8 cellular contexts compared by ENCODE assay signal in the genomic region with DNA sequence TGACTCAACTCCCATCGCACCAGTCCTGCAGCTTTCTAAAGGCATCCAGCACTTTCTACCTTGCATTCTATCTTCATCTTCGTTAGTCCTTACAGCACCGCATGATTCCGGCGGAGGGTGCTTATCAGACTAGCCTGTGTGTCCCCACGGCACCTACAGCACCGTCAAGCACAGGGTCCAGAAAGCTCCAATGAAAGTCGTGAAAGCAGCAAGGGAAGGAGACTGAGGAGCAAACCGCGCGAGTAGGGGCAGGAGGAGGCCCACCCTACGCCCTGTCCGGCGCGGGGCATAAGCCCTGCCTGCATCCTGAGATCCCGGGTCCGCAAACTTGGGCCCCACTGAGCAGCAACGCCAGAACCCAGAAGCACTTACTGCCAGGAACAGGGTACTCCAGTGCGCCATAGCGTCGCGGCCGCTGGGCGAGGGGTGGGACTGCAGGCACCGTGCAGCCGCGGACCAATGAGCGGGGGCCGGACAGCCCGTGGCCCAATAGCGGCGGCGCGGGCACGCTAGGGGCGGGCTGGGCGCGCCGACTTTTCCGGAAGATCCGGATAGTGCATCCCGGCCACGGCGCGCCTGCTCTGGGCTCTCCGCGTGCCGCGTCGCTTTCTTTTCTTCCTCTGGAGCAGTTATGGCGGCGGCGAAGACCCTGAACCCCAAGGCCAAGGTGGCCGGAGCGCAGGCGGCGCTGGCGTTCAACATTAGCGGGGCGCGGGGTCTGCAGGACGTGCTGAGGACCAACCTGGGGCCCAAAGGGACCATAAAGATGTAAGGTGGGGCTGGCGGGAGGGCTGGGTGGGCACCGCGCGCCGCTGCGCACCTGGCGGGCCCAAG.
DNase-seq lines count a peak whose midpoint lies in the region; ATAC-seq and TF ChIP-seq lines count a peak whose summit lies in the region.

No MANE protein-coding gene starts in this region.

- peak; percentile 49 for TF ChIP-seq CTCF in neural cell (IDR thresholded peaks at IDR 0.05; ENCODE audit: poor library complexity, severe bottlenecking)

- peaks cover 21% of the 10 kb centered on the region for H3K79me2 ChIP-seq in neural cell (replicated peaks; ENCODE audit: insufficient read depth, low read length)

- TF ChIP-seq EP300 in neural cell (conservative IDR thresholded peaks at IDR 0.05; ENCODE audit: poor library complexity, severe bottlenecking), result peak; percentile 20

- H3K4me3 ChIP-seq in MG63 (peak overlapping the region; percentile 84), neural cell (ENCODE audit: low read length) (peak overlapping the region; percentile 93)

- H3K36me3 ChIP-seq in MG63, result peaks cover 3% of the 10 kb centered on the region; the same call in 1 of the 2 replicates
- H3K36me3 ChIP-seq in neural cell (ENCODE audit: insufficient read depth, low read length), result no peaks in the 10 kb centered on the region

- H3F3A ChIP-seq in neural cell (ENCODE audit: insufficient read depth, low read length, poor library complexity, severe bottlenecking), result no peaks in the 10 kb centered on the region

- peak; percentile 99 for ATAC-seq in stimulated activated naive CD8-positive, alpha-beta T cell treated with anti-CD3 and anti-CD28 coated beads, Interleukin-15, amount 100 ng/mL, for 72 hours

- peak overlapping the region; percentile 87 for H2AFZ ChIP-seq in neural cell (ENCODE audit: low read depth, low read length)

- H3K9me2 ChIP-seq in neural cell (ENCODE audit: insufficient read depth, low read length), result no peaks in the 10 kb centered on the region

- H3K4me3 Mint-ChIP-seq in stimulated activated naive CD8-positive, alpha-beta T cell treated with anti-CD3 and anti-CD28 coated beads, Interleukin-15, amount 100 ng/mL, for 72 hours, result peak overlapping the region; percentile 88 to 98

- H3K27me3 ChIP-seq in MG63, result no peaks in the 10 kb centered on the region
- H3K27me3 ChIP-seq in neural cell (ENCODE audit: insufficient read depth, low read depth, low read length), result no peaks in the 10 kb centered on the region

- peak; percentile 39 for TF ChIP-seq RAD21 in neural cell (conservative IDR thresholded peaks at IDR 0.05)

- peak overlapping the region; percentile 79 for H3K27ac ChIP-seq in neural cell (ENCODE audit: low read length)

- DNase-seq in GDM1 (lab: John Stamatoyannopoulos, UW), result peak; percentile 89
- DNase-seq in HCEC 1CT, result peak; percentile 92
- peak; percentile 86 for DNase-seq in MG63
- DNase-seq in activated effector memory CD4-positive, alpha-beta T cell treated with anti-CD3 and anti-CD28 coated beads, Interleukin-2, amount 50 U/mL, for 16 hours, result peak; percentile 96
- DNase-seq in fibroblast of the conjunctiva (ENCODE audit: low read depth), result peak; percentile 71
- peak; percentile 85 to 89 for DNase-seq in stimulated activated naive CD8-positive, alpha-beta T cell treated with anti-CD3 and anti-CD28 coated beads, Interleukin-15, amount 100 ng/mL, for 72 hours

- peak overlapping the region; percentile 85 for H3K4me2 ChIP-seq in neural cell (ENCODE audit: low read length)

- peaks cover 13% of the 10 kb centered on the region for H3K4me1 Mint-ChIP-seq in stimulated activated naive CD8-positive, alpha-beta T cell treated with anti-CD3 and anti-CD28 coated beads, Interleukin-15, amount 100 ng/mL, for 72 hours

- peak; percentile 92 for TF ChIP-seq POLR2A in Raji (IDR thresholded peaks at IDR 0.05; ENCODE audit: insufficient read depth, low read depth, low read length)

- no peaks in the 10 kb centered on the region for H3K9me3 ChIP-seq in MG63
- no peaks in the 10 kb centered on the region for H3K9me3 ChIP-seq in neural cell (ENCODE audit: low read length)

- H3K9ac ChIP-seq in neural cell (ENCODE audit: low read length), result peak overlapping the region; percentile 81

- no peaks in the 10 kb centered on the region for H4K20me1 ChIP-seq in neural cell (ENCODE audit: insufficient read depth)

- H3K27ac Mint-ChIP-seq in stimulated activated naive CD8-positive, alpha-beta T cell treated with anti-CD3 and anti-CD28 coated beads, Interleukin-15, amount 100 ng/mL, for 72 hours, result peak overlapping the region; percentile 92 to 93

- H3K9me3 Mint-ChIP-seq in stimulated activated naive CD8-positive, alpha-beta T cell treated with anti-CD3 and anti-CD28 coated beads, Interleukin-15, amount 100 ng/mL, for 72 hours, result no peaks in the 10 kb centered on the region

- no peaks in the 10 kb centered on the region for H3K27me3 Mint-ChIP-seq in stimulated activated naive CD8-positive, alpha-beta T cell treated with anti-CD3 and anti-CD28 coated beads, Interleukin-15, amount 100 ng/mL, for 72 hours

TF ChIP-seq in neural cell, 6 proteins besides CTCF, POLR2A, EP300 and RAD21:
- peak; percentile 72 for TF ChIP-seq POLR2AphosphoS5 (IDR thresholded peaks at IDR 0.05)
- TF ChIP-seq MXI1 (conservative IDR thresholded peaks at IDR 0.05; ENCODE audit: poor library complexity, severe bottlenecking), result peak; percentile 92
- TF ChIP-seq SMC3 (conservative IDR thresholded peaks at IDR 0.05; ENCODE audit: poor library complexity), result peak; percentile 43
- no peak for TF ChIP-seq EZH2 (IDR thresholded peaks at IDR 0.05; ENCODE audit: borderline replicate concordance, insufficient read depth, low read length, poor library complexity, severe bottlenecking)
- TF ChIP-seq TAF1 (IDR thresholded peaks at IDR 0.05; ENCODE audit: low read depth), result peak; percentile 78
- TF ChIP-seq, protein P1, sequence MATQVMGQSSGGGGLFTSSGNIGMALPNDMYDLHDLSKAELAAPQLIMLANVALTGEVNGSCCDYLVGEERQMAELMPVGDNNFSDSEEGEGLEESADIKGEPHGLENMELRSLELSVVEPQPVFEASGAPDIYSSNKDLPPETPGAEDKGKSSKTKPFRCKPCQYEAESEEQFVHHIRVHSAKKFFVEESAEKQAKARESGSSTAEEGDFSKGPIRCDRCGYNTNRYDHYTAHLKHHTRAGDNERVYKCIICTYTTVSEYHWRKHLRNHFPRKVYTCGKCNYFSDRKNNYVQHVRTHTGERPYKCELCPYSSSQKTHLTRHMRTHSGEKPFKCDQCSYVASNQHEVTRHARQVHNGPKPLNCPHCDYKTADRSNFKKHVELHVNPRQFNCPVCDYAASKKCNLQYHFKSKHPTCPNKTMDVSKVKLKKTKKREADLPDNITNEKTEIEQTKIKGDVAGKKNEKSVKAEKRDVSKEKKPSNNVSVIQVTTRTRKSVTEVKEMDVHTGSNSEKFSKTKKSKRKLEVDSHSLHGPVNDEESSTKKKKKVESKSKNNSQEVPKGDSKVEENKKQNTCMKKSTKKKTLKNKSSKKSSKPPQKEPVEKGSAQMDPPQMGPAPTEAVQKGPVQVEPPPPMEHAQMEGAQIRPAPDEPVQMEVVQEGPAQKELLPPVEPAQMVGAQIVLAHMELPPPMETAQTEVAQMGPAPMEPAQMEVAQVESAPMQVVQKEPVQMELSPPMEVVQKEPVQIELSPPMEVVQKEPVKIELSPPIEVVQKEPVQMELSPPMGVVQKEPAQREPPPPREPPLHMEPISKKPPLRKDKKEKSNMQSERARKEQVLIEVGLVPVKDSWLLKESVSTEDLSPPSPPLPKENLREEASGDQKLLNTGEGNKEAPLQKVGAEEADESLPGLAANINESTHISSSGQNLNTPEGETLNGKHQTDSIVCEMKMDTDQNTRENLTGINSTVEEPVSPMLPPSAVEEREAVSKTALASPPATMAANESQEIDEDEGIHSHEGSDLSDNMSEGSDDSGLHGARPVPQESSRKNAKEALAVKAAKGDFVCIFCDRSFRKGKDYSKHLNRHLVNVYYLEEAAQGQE (IDR thresholded peaks at IDR 0.05; ENCODE audit: borderline replicate concordance), result peak; percentile 70

Comparison
In these comparisons a context has a peak if more than half of its experiments do, and no peak if none do; other contexts are left out.
1. Peak in every context shown above with its lines: DNase-seq, ATAC-seq, H3K4me3 ChIP-seq and H3K27ac ChIP-seq.